In genomic region chr2:238138331-238139102, GRCh38 we compare ENCODE assay signal across 10 cellular contexts. TPM values are rescaled to one million over a fixed set of nuclear protein-coding genes. Genes with fewer than 3 reads are reported as not detected.
DNase-seq lines count a peak whose midpoint lies in the region; TF ChIP-seq lines count a peak whose summit lies in the region.
"Had no signal": no experiment of that assay in that cellular context is flagged by ENCODE, and none has a peak within 500 bp of the region (broad histone marks: within the 10 kb centered on the region; RNA-seq: fewer than 3 reads in every experiment).

Gene KLHL30 (plus strand): TSS chr2:238138668. CDS start chr2:238140755, 2,087 bp downstream.

- H3K4me2 ChIP-seq in BLaER1 (peak within 1 kb of the TSS; percentile 97), trophoblast cell (ENCODE audit: low read length) (no peak within 1 kb of the TSS)

- H2BK120ac ChIP-seq in trophoblast cell (ENCODE audit: insufficient read depth, low read length, poor library complexity) = no peak within 1 kb of the TSS

- peaks cover 83% of the 10 kb centered on the region for H3K4me1 ChIP-seq in BLaER1
- peaks cover 34% of the 10 kb centered on the region for H3K4me1 ChIP-seq in cardiac muscle cell (ENCODE audit: low read depth)
- H3K4me1 ChIP-seq in trophoblast cell (ENCODE audit: control insufficient read depth in 1 of 2, insufficient read depth in 2 of 2, low read length in 2 of 2) = peaks cover 14% of the 10 kb centered on the region in 2 experiments

- no peak within 1 kb of the TSS for H4K12ac ChIP-seq in trophoblast cell (ENCODE audit: low read depth, low read length)

- H3K27me3 ChIP-seq in BLaER1 = no peaks in the 10 kb centered on the region
- H3K27me3 ChIP-seq in cardiac muscle cell = no peaks in the 10 kb centered on the region
- H3K27me3 ChIP-seq in trophoblast cell (ENCODE audit: insufficient read depth, low read length) = no peaks in the 10 kb centered on the region

- no peak within 1 kb of the TSS for H2BK5ac ChIP-seq in trophoblast cell (ENCODE audit: low read depth, low read length, poor library complexity)

- H3K9me3 ChIP-seq in BLaER1 = no peaks in the 10 kb centered on the region
- no peaks in the 10 kb centered on the region for H3K9me3 ChIP-seq in cardiac muscle cell (ENCODE audit: low read depth)
- no peaks in the 10 kb centered on the region for H3K9me3 ChIP-seq in trophoblast cell (ENCODE audit: insufficient read depth, low read depth, low read length)

- no peaks in the 10 kb centered on the region for H4K20me1 ChIP-seq in BLaER1

- TF ChIP-seq CTCF in cardiac muscle cell (IDR thresholded peaks at IDR 0.05; ENCODE audit: low read depth, low read length) = no peak

- no peak within 1 kb of the TSS for H2AFZ ChIP-seq in trophoblast cell (ENCODE audit: insufficient read depth, low read length, poor library complexity)

- no peak within 1 kb of the TSS for H3K18ac ChIP-seq in trophoblast cell (ENCODE audit: low read length)

- peaks cover 20% of the 10 kb centered on the region for H3K36me3 ChIP-seq in BLaER1
- no peaks in the 10 kb centered on the region for H3K36me3 ChIP-seq in cardiac muscle cell
- H3K36me3 ChIP-seq in trophoblast cell (ENCODE audit: control insufficient read depth in 1 of 2, insufficient read depth in 2 of 2, low read length in 2 of 2) = no peaks in the 10 kb centered on the region

- H3K79me1 ChIP-seq in trophoblast cell (ENCODE audit: low read length) = no peaks in the 10 kb centered on the region

- H4K91ac ChIP-seq in trophoblast cell (ENCODE audit: low read depth, low read length) = no peak within 1 kb of the TSS

- DNase-seq in OCI-M1 (lab: John Stamatoyannopoulos, UW) (peak; percentile 4), cardiac muscle cell (ENCODE audit: low read depth in 1 of 2, low spot score in 1 of 2) (peak in 1 of 2 donors; percentile 93), trophoblast cell (peak; percentile 31 to 78), NCI-H1417 treated with DMSO at 0.1 percent for 48 hours (lab: John Stamatoyannopoulos, UW) (no peak), UCSD-AML1 (lab: John Stamatoyannopoulos, UW; ENCODE audit: unreplicated experiment) (no peak), Kasumi-1 (lab: John Stamatoyannopoulos, UW) (no peak)
- no peak for DNase-seq in activated CD8-positive, alpha-beta memory T cell treated with anti-CD3 and anti-CD28 coated beads, Interleukin-2, amount 50 U/mL, for 48 hours
- DNase-seq: activated naive CD8-positive, alpha-beta T cell treated with anti-CD3 and anti-CD28 coated beads, Interleukin-2, amount 10 ng/mL, durations not matched to agents 7 days and 5 days; naive thymus-derived CD4-positive, alpha-beta T cell had no signal

- H3K9ac ChIP-seq in BLaER1 (peak within 1 kb of the TSS; percentile 83), trophoblast cell (ENCODE audit: low read length) (no peak within 1 kb of the TSS)

- peak within 1 kb of the TSS; percentile 9 for H3K14ac ChIP-seq in trophoblast cell (ENCODE audit: low read length)

- H2BK12ac ChIP-seq in trophoblast cell (ENCODE audit: low read length) = no peak within 1 kb of the TSS

- no peak within 1 kb of the TSS for H3K4ac ChIP-seq in trophoblast cell (ENCODE audit: low read depth, low read length)

- H2AK5ac ChIP-seq in trophoblast cell (ENCODE audit: low read length) = no peak within 1 kb of the TSS

- H3K27ac ChIP-seq in BLaER1 (peak within 1 kb of the TSS; percentile 91), cardiac muscle cell (peak within 1 kb of the TSS; percentile 90), trophoblast cell (ENCODE audit: low read depth, low read length) (no peak within 1 kb of the TSS)

- no CpG with 5 or more reads among the region's 20 CpGs for WGBS in trophoblast cell (ENCODE audit: extremely low coverage, insufficient coverage, insufficient read length)

- H3K4me3 ChIP-seq in BLaER1 (peak within 1 kb of the TSS; percentile 61), cardiac muscle cell (peak within 1 kb of the TSS; percentile 7), trophoblast cell (ENCODE audit: low read depth, low read length) (no peak within 1 kb of the TSS)

- no peak within 1 kb of the TSS for H3K23ac ChIP-seq in trophoblast cell (ENCODE audit: low read length)

- H3K79me2 ChIP-seq in trophoblast cell (ENCODE audit: control insufficient read depth, insufficient read depth, low read length, poor library complexity) = no peaks in the 10 kb centered on the region

- no peak within 1 kb of the TSS for H4K8ac ChIP-seq in trophoblast cell (ENCODE audit: low read depth, low read length)

RNA-seq across cellular contexts. Expression of gene KLHL30, which starts in this region (rescaled TPM):
- total RNA-seq in cardiac muscle cell = 25.9 and 31.7 TPM in 2 replicates
- 6.7 and 14.1 TPM in 2 replicates for polyA plus RNA-seq in cardiac muscle cell
- 0.11 TPM in 2 replicates for polyA plus RNA-seq in trophoblast cell (2013)
- total RNA-seq: activated naive CD8-positive, alpha-beta T cell treated with anti-CD3 and anti-CD28 coated beads, Interleukin-2, amount 10 ng/mL, durations not matched to agents 7 days and 5 days; naive thymus-derived CD4-positive, alpha-beta T cell had no signal
- polyA plus RNA-seq: naive thymus-derived CD4-positive, alpha-beta T cell had no signal

Comparison
In these comparisons a context has a peak if more than half of its experiments do, and no peak if none do; other contexts are left out.
1. DNase-seq: peak in OCI-M1 (single experiment) and trophoblast cell (2 of 2); none in NCI-H1417 treated with DMSO at 0.1 percent for 48 hours (single experiment), activated CD8-positive, alpha-beta memory T cell treated with anti-CD3 and anti-CD28 coated beads, Interleukin-2, amount 50 U/mL, for 48 hours (single experiment), UCSD-AML1 (single experiment) and Kasumi-1 (0 of 2).